Comparison of ENCODE assay signal across 2 cellular contexts in the genomic region with DNA sequence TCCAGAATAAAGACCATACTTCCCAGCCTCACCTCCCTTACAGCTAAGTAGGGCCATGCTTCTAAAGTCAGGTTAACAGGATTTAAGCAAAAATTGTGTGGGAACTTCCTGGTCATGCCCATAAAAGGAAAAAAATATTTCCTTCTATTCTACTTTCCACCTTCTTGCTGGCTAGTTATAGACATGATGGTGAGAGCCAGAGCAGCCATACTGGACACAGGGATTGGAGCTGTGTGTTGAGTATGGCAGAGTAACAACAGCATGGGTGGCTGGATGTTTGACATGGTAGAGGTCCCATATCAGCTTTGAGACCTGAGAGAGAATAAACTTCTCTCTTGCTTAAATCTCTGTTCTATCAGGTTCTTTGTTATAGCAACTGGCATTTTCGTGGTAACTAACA.
TF ChIP-seq lines count a peak whose summit lies in the region.

No MANE protein-coding gene starts in this region.

TF ChIP-seq in IMR-90, 13 proteins besides CTCF, POLR2A, EP300 and RAD21:
- TF ChIP-seq RCOR1 (IDR thresholded peaks at IDR 0.05; ENCODE audit: insufficient replicate concordance, low read length), result no peak
- no peak for TF ChIP-seq NFE2L2 (IDR thresholded peaks at IDR 0.05; ENCODE audit: low read depth, low read length)
- no peak for TF ChIP-seq FOS (IDR thresholded peaks at IDR 0.05; ENCODE audit: low read depth, low read length)
- no peak for TF ChIP-seq MXI1 (IDR thresholded peaks at IDR 0.05; ENCODE audit: borderline replicate concordance, low read depth, low read length)
- TF ChIP-seq BHLHE40 (IDR thresholded peaks at IDR 0.05; ENCODE audit: low read depth, low read length), result no peak
- TF ChIP-seq RFX5 (IDR thresholded peaks at IDR 0.05; ENCODE audit: low read depth, low read length), result no peak
- TF ChIP-seq, protein P1, sequence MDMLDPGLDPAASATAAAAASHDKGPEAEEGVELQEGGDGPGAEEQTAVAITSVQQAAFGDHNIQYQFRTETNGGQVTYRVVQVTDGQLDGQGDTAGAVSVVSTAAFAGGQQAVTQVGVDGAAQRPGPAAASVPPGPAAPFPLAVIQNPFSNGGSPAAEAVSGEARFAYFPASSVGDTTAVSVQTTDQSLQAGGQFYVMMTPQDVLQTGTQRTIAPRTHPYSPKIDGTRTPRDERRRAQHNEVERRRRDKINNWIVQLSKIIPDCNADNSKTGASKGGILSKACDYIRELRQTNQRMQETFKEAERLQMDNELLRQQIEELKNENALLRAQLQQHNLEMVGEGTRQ (IDR thresholded peaks at IDR 0.05; ENCODE audit: low read depth, low read length), result no peak
- TF ChIP-seq, protein P2, sequence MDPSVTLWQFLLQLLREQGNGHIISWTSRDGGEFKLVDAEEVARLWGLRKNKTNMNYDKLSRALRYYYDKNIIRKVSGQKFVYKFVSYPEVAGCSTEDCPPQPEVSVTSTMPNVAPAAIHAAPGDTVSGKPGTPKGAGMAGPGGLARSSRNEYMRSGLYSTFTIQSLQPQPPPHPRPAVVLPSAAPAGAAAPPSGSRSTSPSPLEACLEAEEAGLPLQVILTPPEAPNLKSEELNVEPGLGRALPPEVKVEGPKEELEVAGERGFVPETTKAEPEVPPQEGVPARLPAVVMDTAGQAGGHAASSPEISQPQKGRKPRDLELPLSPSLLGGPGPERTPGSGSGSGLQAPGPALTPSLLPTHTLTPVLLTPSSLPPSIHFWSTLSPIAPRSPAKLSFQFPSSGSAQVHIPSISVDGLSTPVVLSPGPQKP (IDR thresholded peaks at IDR 0.05; ENCODE audit: borderline replicate concordance, low read depth, low read length), result no peak
- no peak for TF ChIP-seq CEBPB (IDR thresholded peaks at IDR 0.05; ENCODE audit: low read depth, low read length)
- TF ChIP-seq MAZ (IDR thresholded peaks at IDR 0.05; ENCODE audit: borderline replicate concordance, low read depth, low read length), result no peak
- TF ChIP-seq SMC3 (IDR thresholded peaks at IDR 0.05; ENCODE audit: low read depth, low read length), result no peak
- TF ChIP-seq CHD1 (IDR thresholded peaks at IDR 0.05; ENCODE audit: low read depth, low read length), result no peak
- no peak for TF ChIP-seq MAFK (IDR thresholded peaks at IDR 0.05; ENCODE audit: low read depth, low read length)

TF ChIP-seq in HepG2, 621 proteins besides CTCF, POLR2A, EP300 and RAD21:
- TF ChIP-seq, protein P3, sequence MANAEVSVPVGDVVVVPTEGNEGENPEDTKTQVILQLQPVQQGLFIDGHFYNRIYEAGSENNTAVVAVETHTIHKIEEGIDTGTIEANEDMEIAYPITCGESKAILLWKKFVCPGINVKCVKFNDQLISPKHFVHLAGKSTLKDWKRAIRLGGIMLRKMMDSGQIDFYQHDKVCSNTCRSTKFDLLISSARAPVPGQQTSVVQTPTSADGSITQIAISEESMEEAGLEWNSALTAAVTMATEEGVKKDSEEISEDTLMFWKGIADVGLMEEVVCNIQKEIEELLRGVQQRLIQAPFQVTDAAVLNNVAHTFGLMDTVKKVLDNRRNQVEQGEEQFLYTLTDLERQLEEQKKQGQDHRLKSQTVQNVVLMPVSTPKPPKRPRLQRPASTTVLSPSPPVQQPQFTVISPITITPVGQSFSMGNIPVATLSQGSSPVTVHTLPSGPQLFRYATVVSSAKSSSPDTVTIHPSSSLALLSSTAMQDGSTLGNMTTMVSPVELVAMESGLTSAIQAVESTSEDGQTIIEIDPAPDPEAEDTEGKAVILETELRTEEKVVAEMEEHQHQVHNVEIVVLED (CRISPR knock-in tag; IDR thresholded peaks at IDR 0.05; ENCODE audit: borderline replicate concordance), result no peak
- TF ChIP-seq ZNF615 (CRISPR knock-in tag; IDR thresholded peaks at IDR 0.05; ENCODE audit: borderline replicate concordance) (no peak), JUNB (CRISPR knock-in tag; IDR thresholded peaks at IDR 0.05; ENCODE audit: borderline replicate concordance) (no peak), TBL1XR1 (IDR thresholded peaks at IDR 0.05; ENCODE audit: borderline replicate concordance, low read length, partially characterized antibody) (no peak), ZNF207 (IDR thresholded peaks at IDR 0.05; ENCODE audit: borderline replicate concordance) (no peak)
TF ChIP-seq in HepG2: peak in this region for 0.
